In genomic region chr7:8549043-8549442, GRCh38 we compare ENCODE assay signal across 37 cellular contexts.
"Had no signal": no experiment of that assay in that cellular context is flagged by ENCODE, and none has a peak within 500 bp of the region (broad histone marks: within the 10 kb centered on the region; RNA-seq: fewer than 3 reads in every experiment).

No MANE protein-coding gene starts in this region.

- H3K27me3 ChIP-seq: adrenal gland, ascending aorta, body of pancreas, brain microvascular endothelial cell, breast epithelium, cardiac muscle cell had no signal

- H3K4me1 ChIP-seq: adrenal gland, ascending aorta, body of pancreas, breast epithelium had no signal

- H3K9me3 ChIP-seq: adrenal gland, ascending aorta, body of pancreas, breast epithelium had no signal

- H3K27ac Mint-ChIP-seq: activated naive CD4-positive, alpha-beta T cell treated with anti-CD3 and anti-CD28 coated beads for 36 hours; activated naive CD4-positive, alpha-beta T cell treated with anti-CD3 and anti-CD28 coated beads, Interleukin-2, amount 10 ng/mL, durations not matched to agents 7 days and 5 days; activated naive CD4-positive, alpha-beta T cell treated with anti-CD3 and anti-CD28 coated beads, Interleukin-2, amount 50 U/mL, for 24 hours; activated naive CD4-positive, alpha-beta T cell treated with anti-CD3 and anti-CD28 coated beads, Interleukin-2, amount 50 U/mL, for 72 hours; activated naive CD8-positive, alpha-beta T cell; activated naive CD8-positive, alpha-beta T cell treated with anti-CD3 and anti-CD28 coated beads for 36 hours; activated naive CD8-positive, alpha-beta T cell treated with anti-CD3 and anti-CD28 coated beads, Interleukin-2, amount 10 ng/mL, durations not matched to agents 7 days and 5 days; activated naive CD8-positive, alpha-beta T cell treated with anti-CD3 and anti-CD28 coated beads, Interleukin-2, amount 50 U/mL, for 24 hours; activated T-cell treated with anti-CD3 and anti-CD28 coated beads, Interleukin-2, amount 50 U/mL, for 72 hours; activated T-helper 1 cell treated with anti-CD3 and anti-CD28 coated beads, Interleukin-12 subunit alpha, Interleukin-12 subunit beta, Interleukin-2, Interleukin-4 antibody, amounts not matched to agents 30 ng/mL and 10 ng/mL and 1 ng/mL, durations not matched to agents 14 hours and 24 hours and 36 hours; activated T-helper 17 cell treated with anti-CD3 and anti-CD28 coated beads, Interleukin-2, amount 50 U/mL, for 72 hours; activated T-helper 2 cell treated with anti-CD3 and anti-CD28 coated beads, Interferon-gamma antibody, Interleukin-2, Interleukin-4, amounts not matched to agents 10 μg/mL and 5 μg/mL and 100 μg/mL, durations not matched to agents 14 hours and 24 hours and 36 hours; brain had no signal

- H3K9me3 Mint-ChIP-seq: activated naive CD4-positive, alpha-beta T cell treated with anti-CD3 and anti-CD28 coated beads for 36 hours; activated naive CD4-positive, alpha-beta T cell treated with anti-CD3 and anti-CD28 coated beads, Interleukin-2, amount 10 ng/mL, durations not matched to agents 7 days and 5 days; activated naive CD4-positive, alpha-beta T cell treated with anti-CD3 and anti-CD28 coated beads, Interleukin-2, amount 50 U/mL, for 72 hours; activated naive CD8-positive, alpha-beta T cell treated with anti-CD3 and anti-CD28 coated beads for 36 hours; activated naive CD8-positive, alpha-beta T cell treated with anti-CD3 and anti-CD28 coated beads, Interleukin-2, amount 10 ng/mL, durations not matched to agents 7 days and 5 days; activated T-cell treated with anti-CD3 and anti-CD28 coated beads, Interleukin-2, amount 50 U/mL, for 4 hours; activated T-helper 1 cell treated with anti-CD3 and anti-CD28 coated beads, Interleukin-12 subunit alpha, Interleukin-12 subunit beta, Interleukin-2, Interleukin-4 antibody, amounts not matched to agents 30 ng/mL and 10 ng/mL and 1 ng/mL, durations not matched to agents 14 hours and 24 hours and 36 hours; activated T-helper 17 cell treated with anti-CD3 and anti-CD28 coated beads, Interleukin-2, amount 50 U/mL, for 72 hours; activated T-helper 2 cell treated with anti-CD3 and anti-CD28 coated beads, Interferon-gamma antibody, Interleukin-2, Interleukin-4, amounts not matched to agents 10 μg/mL and 5 μg/mL and 100 μg/mL, durations not matched to agents 14 hours and 24 hours and 36 hours; brain; central memory CD8-positive, alpha-beta T cell had no signal

- H3K36me3 ChIP-seq: adrenal gland, ascending aorta, brain microvascular endothelial cell, breast epithelium, cardiac muscle cell had no signal

- H3K27ac ChIP-seq: adrenal gland, ascending aorta, body of pancreas, brain microvascular endothelial cell, breast epithelium, cardiac muscle cell had no signal

- H3K4me3 ChIP-seq: adrenal gland, ascending aorta, body of pancreas, breast epithelium, cardiac muscle cell had no signal

- H3K27me3 Mint-ChIP-seq: activated naive CD4-positive, alpha-beta T cell treated with anti-CD3 and anti-CD28 coated beads, Interleukin-2, amount 10 ng/mL, durations not matched to agents 7 days and 5 days; activated naive CD4-positive, alpha-beta T cell treated with anti-CD3 and anti-CD28 coated beads, Interleukin-2, amount 50 U/mL, for 24 hours; activated naive CD8-positive, alpha-beta T cell; activated naive CD8-positive, alpha-beta T cell treated with anti-CD3 and anti-CD28 coated beads for 36 hours; activated naive CD8-positive, alpha-beta T cell treated with anti-CD3 and anti-CD28 coated beads, Interleukin-2, amount 10 ng/mL, durations not matched to agents 7 days and 5 days; activated naive CD8-positive, alpha-beta T cell treated with anti-CD3 and anti-CD28 coated beads, Interleukin-2, amount 50 U/mL, for 24 hours; activated T-helper 17 cell treated with anti-CD3 and anti-CD28 coated beads, Interleukin-2, amount 50 U/mL, for 72 hours; central memory CD8-positive, alpha-beta T cell had no signal

- H3K36me3 Mint-ChIP-seq: activated naive CD4-positive, alpha-beta T cell treated with anti-CD3 and anti-CD28 coated beads, Interleukin-2, amount 10 ng/mL, durations not matched to agents 7 days and 5 days; activated naive CD4-positive, alpha-beta T cell treated with anti-CD3 and anti-CD28 coated beads, Interleukin-2, amount 50 U/mL, for 24 hours; activated naive CD4-positive, alpha-beta T cell treated with anti-CD3 and anti-CD28 coated beads, Interleukin-2, amount 50 U/mL, for 72 hours; activated naive CD8-positive, alpha-beta T cell; activated naive CD8-positive, alpha-beta T cell treated with anti-CD3 and anti-CD28 coated beads for 36 hours; activated naive CD8-positive, alpha-beta T cell treated with anti-CD3 and anti-CD28 coated beads, Interleukin-2, amount 10 ng/mL, durations not matched to agents 7 days and 5 days; brain had no signal

- DNase-seq: activated effector memory CD4-positive, alpha-beta T cell treated with anti-CD3 and anti-CD28 coated beads, Interleukin-2, amount 50 U/mL, for 16 hours; activated effector memory CD4-positive, alpha-beta T cell treated with Interleukin-2 at 50 U/mL for 16 hours; activated gamma-delta T cell; activated gamma-delta T cell treated with Interleukin-2 at 50 U/mL for 16 hours; activated naive CD4-positive, alpha-beta T cell; activated naive CD4-positive, alpha-beta T cell treated with anti-CD3 and anti-CD28 coated beads for 36 hours; activated naive CD4-positive, alpha-beta T cell treated with anti-CD3 and anti-CD28 coated beads, Interleukin-2, amount 10 ng/mL, durations not matched to agents 7 days and 5 days; activated naive CD4-positive, alpha-beta T cell treated with anti-CD3 and anti-CD28 coated beads, Interleukin-2, amount 50 U/mL, for 16 hours; activated naive CD4-positive, alpha-beta T cell treated with Interleukin-2 at 50 U/mL for 16 hours; activated naive CD8-positive, alpha-beta T cell treated with anti-CD3 and anti-CD28 coated beads for 36 hours; activated naive CD8-positive, alpha-beta T cell treated with anti-CD3 and anti-CD28 coated beads, Interleukin-2, amount 10 ng/mL, durations not matched to agents 7 days and 5 days; activated naive CD8-positive, alpha-beta T cell treated with anti-CD3 and anti-CD28 coated beads, Interleukin-2, amount 50 U/mL, for 24 hours; activated T-cell treated with anti-CD3 and anti-CD28 coated beads, Interleukin-2, amount 50 U/mL, for 1 hour; activated T-cell treated with anti-CD3 and anti-CD28 coated beads, Interleukin-2, amount 50 U/mL, for 4 hours; activated T-cell treated with anti-CD3 and anti-CD28 coated beads, Interleukin-2, amount 50 U/mL, for 48 hours; activated T-cell treated with anti-CD3 and anti-CD28 coated beads, Interleukin-2, amount 50 U/mL, for 72 hours; adrenal gland; amniotic stem cell; amygdala; anterior cingulate cortex; aorta; body of pancreas; brain microvascular endothelial cell; caudate nucleus; central memory CD4-positive, alpha-beta T cell; cerebellar nuclear complex had no signal

- H3K4me1 Mint-ChIP-seq: activated naive CD4-positive, alpha-beta T cell treated with anti-CD3 and anti-CD28 coated beads, Interleukin-2, amount 10 ng/mL, durations not matched to agents 7 days and 5 days; activated naive CD4-positive, alpha-beta T cell treated with anti-CD3 and anti-CD28 coated beads, Interleukin-2, amount 50 U/mL, for 24 hours; activated naive CD8-positive, alpha-beta T cell treated with anti-CD3 and anti-CD28 coated beads for 36 hours; activated naive CD8-positive, alpha-beta T cell treated with anti-CD3 and anti-CD28 coated beads, Interleukin-2, amount 10 ng/mL, durations not matched to agents 7 days and 5 days; activated naive CD8-positive, alpha-beta T cell treated with anti-CD3 and anti-CD28 coated beads, Interleukin-2, amount 50 U/mL, for 24 hours; activated T-helper 17 cell treated with anti-CD3 and anti-CD28 coated beads, Interleukin-2, amount 50 U/mL, for 72 hours; central memory CD8-positive, alpha-beta T cell had no signal

- H3K4me3 Mint-ChIP-seq: activated naive CD4-positive, alpha-beta T cell treated with anti-CD3 and anti-CD28 coated beads for 36 hours; activated naive CD4-positive, alpha-beta T cell treated with anti-CD3 and anti-CD28 coated beads, Interleukin-2, amount 10 ng/mL, durations not matched to agents 7 days and 5 days; activated naive CD4-positive, alpha-beta T cell treated with anti-CD3 and anti-CD28 coated beads, Interleukin-2, amount 50 U/mL, for 24 hours; activated naive CD8-positive, alpha-beta T cell; activated naive CD8-positive, alpha-beta T cell treated with anti-CD3 and anti-CD28 coated beads for 36 hours; activated naive CD8-positive, alpha-beta T cell treated with anti-CD3 and anti-CD28 coated beads, Interleukin-2, amount 10 ng/mL, durations not matched to agents 7 days and 5 days; activated naive CD8-positive, alpha-beta T cell treated with anti-CD3 and anti-CD28 coated beads, Interleukin-2, amount 50 U/mL, for 24 hours; activated T-cell treated with anti-CD3 and anti-CD28 coated beads, Interleukin-2, amount 50 U/mL, for 4 hours; activated T-cell treated with anti-CD3 and anti-CD28 coated beads, Interleukin-2, amount 50 U/mL, for 72 hours; activated T-helper 1 cell treated with anti-CD3 and anti-CD28 coated beads, Interleukin-12 subunit alpha, Interleukin-12 subunit beta, Interleukin-2, Interleukin-4 antibody, amounts not matched to agents 30 ng/mL and 10 ng/mL and 1 ng/mL, durations not matched to agents 14 hours and 24 hours and 36 hours; activated T-helper 17 cell treated with anti-CD3 and anti-CD28 coated beads, Interleukin-2, amount 50 U/mL, for 72 hours; brain; central memory CD8-positive, alpha-beta T cell had no signal

- ATAC-seq: activated naive CD4-positive, alpha-beta T cell treated with anti-CD3 and anti-CD28 coated beads, Interleukin-2, amount 50 U/mL, for 72 hours; activated naive CD8-positive, alpha-beta T cell treated with anti-CD3 and anti-CD28 coated beads, Interleukin-2, amount 50 U/mL, for 24 hours; activated T-cell treated with anti-CD3 and anti-CD28 coated beads, Interleukin-2, amount 50 U/mL, for 4 hours; activated T-cell treated with anti-CD3 and anti-CD28 coated beads, Interleukin-2, amount 50 U/mL, for 72 hours; activated T-helper 17 cell treated with anti-CD3 and anti-CD28 coated beads, Interleukin-2, amount 50 U/mL, for 72 hours; body of pancreas had no signal
